29 cellular contexts compared by ENCODE assay signal in the genomic region with DNA sequence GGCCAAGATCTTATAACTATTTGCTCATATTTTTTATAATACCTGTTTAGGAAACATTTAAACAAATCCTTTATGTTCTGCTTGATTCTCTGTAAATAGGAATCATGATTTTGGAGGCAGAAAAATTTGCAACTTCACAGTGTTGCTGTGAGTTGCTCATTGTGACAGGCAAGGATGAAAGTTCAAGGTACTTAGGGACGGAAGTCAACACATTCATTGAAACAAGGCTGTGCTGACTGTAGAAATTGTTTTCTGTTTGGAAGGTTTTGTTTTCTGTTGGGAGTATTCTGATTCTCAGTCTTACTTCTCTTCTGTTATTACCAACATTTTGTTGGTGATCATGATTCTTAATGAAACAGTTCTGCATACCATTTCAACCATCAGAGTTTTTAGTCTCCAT. TPM values are rescaled to one million over a fixed set of nuclear protein-coding genes. Genes with fewer than 3 reads are reported as not detected.
"Had no signal": no experiment of that assay in that cellular context is flagged by ENCODE, and none has a peak within 500 bp of the region (broad histone marks: within the 10 kb centered on the region; RNA-seq: fewer than 3 reads in every experiment).

No MANE protein-coding gene starts in this region.

- DNase-seq: stimulated activated CD4-positive, alpha-beta T cell treated with anti-CD3 and anti-CD28 coated beads, Interleukin-2, amount 100 ng/mL, for 48 hours; stimulated activated CD4-positive, alpha-beta T cell treated with anti-CD3 and anti-CD28 coated beads, Interleukin-4, amount 100 ng/mL, for 1 hour; stimulated activated CD4-positive, alpha-beta T cell treated with anti-CD3 and anti-CD28 coated beads, Interleukin-4, amount 100 ng/mL, for 24 hours; stimulated activated CD4-positive, alpha-beta T cell treated with anti-CD3 and anti-CD28 coated beads, Interleukin-4, amount 100 ng/mL, for 4 hours; stimulated activated CD8-positive, alpha-beta memory T cell treated with anti-CD3 and anti-CD28 coated beads, Interleukin-4, amount 100 ng/mL, for 48 hours; stimulated activated naive B cell treated with anti-CD40 and anti-IgM and Interleukin-4, amounts not matched to agents 10 μg/mL and 1 μg/mL and 100 μg/mL, for 72 hours; stimulated activated naive CD4-positive, alpha-beta T cell; stimulated activated naive CD4-positive, alpha-beta T cell treated with Interleukin-2 at 50 U/mL for 16 hours; stimulated activated naive CD8-positive, alpha-beta T cell treated with anti-CD3 and anti-CD28 coated beads, Interleukin-15, amount 100 ng/mL, for 72 hours; stimulated activated naive CD8-positive, alpha-beta T cell treated with anti-CD3 and anti-CD28 coated beads, Interleukin-15, Interleukin-2, amounts not matched to agents 100 U/mL and 50 U/mL, for 24 hours; stomach; substantia nigra; testis; thyroid gland; tibial artery; transverse colon; trophoblast cell; upper lobe of left lung; upper lobe of right lung; uterus had no signal

- FAIRE-seq: urothelium cell line had no signal

- H3K27me3 ChIP-seq: stomach, suprapubic skin, testis, thyroid gland, tibial artery, tibial nerve, transverse colon, upper lobe of left lung, upper lobe of right lung, uterus, vagina had no signal

- H3K4me1 Mint-ChIP-seq: stimulated activated effector memory CD8-positive, alpha-beta T cell treated with anti-CD3 and anti-CD28 coated beads, Interleukin-12 subunit alpha, Interleukin-12 subunit beta, amount 100 ng/mL, for 72 hours; stimulated activated memory B cell treated with anti-CD40 and anti-IgM and Interleukin-4, amounts not matched to agents 10 μg/mL and 1 μg/mL and 100 μg/mL, for 72 hours; stimulated activated naive B cell treated with anti-CD40 and anti-IgM and Interleukin-4, amounts not matched to agents 10 μg/mL and 1 μg/mL and 100 μg/mL, for 72 hours; stimulated activated naive CD8-positive, alpha-beta T cell treated with anti-CD3 and anti-CD28 coated beads, Interleukin-15, amount 100 ng/mL, for 72 hours had no signal

- H3K36me3 ChIP-seq: stomach, suprapubic skin, thoracic aorta, thyroid gland, tibial artery, tibial nerve, transverse colon, upper lobe of left lung, upper lobe of right lung, uterus, vagina had no signal

- H3K9me3 Mint-ChIP-seq: type B pancreatic cell had no signal

- H3K27me3 Mint-ChIP-seq: stimulated activated memory B cell treated with anti-CD40 and anti-IgM and Interleukin-4, amounts not matched to agents 10 μg/mL and 1 μg/mL and 100 μg/mL, for 72 hours; stimulated activated naive B cell treated with anti-CD40 and anti-IgM and Interleukin-4, amounts not matched to agents 10 μg/mL and 1 μg/mL and 100 μg/mL, for 72 hours; stimulated activated naive CD8-positive, alpha-beta T cell treated with anti-CD3 and anti-CD28 coated beads, Interleukin-15, amount 100 ng/mL, for 72 hours; stimulated activated naive CD8-positive, alpha-beta T cell treated with anti-CD3 and anti-CD28 coated beads, Interleukin-15, Interleukin-2, amounts not matched to agents 100 ng/mL and 50 ng/mL, for 24 hours; type B pancreatic cell had no signal

- H3K36me3 Mint-ChIP-seq: stimulated activated effector memory CD8-positive, alpha-beta T cell treated with anti-CD3 and anti-CD28 coated beads, Interleukin-12 subunit alpha, Interleukin-12 subunit beta, amount 100 ng/mL, for 72 hours; stimulated activated memory B cell treated with anti-CD40 and anti-IgM and Interleukin-4, amounts not matched to agents 10 μg/mL and 1 μg/mL and 100 μg/mL, for 72 hours had no signal

- H3K4me1 ChIP-seq: stomach, suprapubic skin, testis, thyroid gland, tibial artery, tibial nerve, transverse colon, upper lobe of left lung, upper lobe of right lung, uterus, vagina had no signal

- H3K4me3 ChIP-seq: stomach, suprapubic skin, testis, thoracic aorta, thyroid gland, tibial artery, tibial nerve, transverse colon, upper lobe of left lung, upper lobe of right lung, uterus, vagina had no signal

- ATAC-seq: stimulated activated effector memory CD8-positive, alpha-beta T cell treated with anti-CD3 and anti-CD28 coated beads, Interleukin-12 subunit alpha, Interleukin-12 subunit beta, amount 100 ng/mL, for 72 hours; stimulated activated memory B cell treated with anti-CD40 and anti-IgM and Interleukin-4, amounts not matched to agents 10 μg/mL and 1 μg/mL and 100 μg/mL, for 72 hours; stimulated activated naive B cell treated with anti-CD40 and anti-IgM and Interleukin-4, amounts not matched to agents 10 μg/mL and 1 μg/mL and 100 μg/mL, for 72 hours; stimulated activated naive CD8-positive, alpha-beta T cell treated with anti-CD3 and anti-CD28 coated beads, Interleukin-15, amount 100 ng/mL, for 72 hours; stimulated activated naive CD8-positive, alpha-beta T cell treated with anti-CD3 and anti-CD28 coated beads, Interleukin-15, Interleukin-2, amounts not matched to agents 100 U/mL and 50 U/mL, for 24 hours; upper lobe of right lung had no signal

- H3K27ac ChIP-seq: stomach, suprapubic skin, testis, thoracic aorta, thyroid gland, tibial artery, tibial nerve, transverse colon, upper lobe of left lung, upper lobe of right lung, uterus, vagina had no signal

- H3K9me3 ChIP-seq: testis, thyroid gland had no signal

- H3K27ac Mint-ChIP-seq: stimulated activated effector memory CD8-positive, alpha-beta T cell treated with anti-CD3 and anti-CD28 coated beads, Interleukin-12 subunit alpha, Interleukin-12 subunit beta, amount 100 ng/mL, for 72 hours; stimulated activated memory B cell treated with anti-CD40 and anti-IgM and Interleukin-4, amounts not matched to agents 10 μg/mL and 1 μg/mL and 100 μg/mL, for 72 hours; stimulated activated naive B cell treated with anti-CD40 and anti-IgM and Interleukin-4, amounts not matched to agents 10 μg/mL and 1 μg/mL and 100 μg/mL, for 72 hours; stimulated activated naive CD8-positive, alpha-beta T cell treated with anti-CD3 and anti-CD28 coated beads, Interleukin-15, amount 100 ng/mL, for 72 hours; stimulated activated naive CD8-positive, alpha-beta T cell treated with anti-CD3 and anti-CD28 coated beads, Interleukin-15, Interleukin-2, amounts not matched to agents 100 ng/mL and 50 ng/mL, for 24 hours; type B pancreatic cell had no signal

- H3K4me3 Mint-ChIP-seq: stimulated activated effector memory CD8-positive, alpha-beta T cell treated with anti-CD3 and anti-CD28 coated beads, Interleukin-12 subunit alpha, Interleukin-12 subunit beta, amount 100 ng/mL, for 72 hours; stimulated activated memory B cell treated with anti-CD40 and anti-IgM and Interleukin-4, amounts not matched to agents 10 μg/mL and 1 μg/mL and 100 μg/mL, for 72 hours; stimulated activated naive B cell treated with anti-CD40 and anti-IgM and Interleukin-4, amounts not matched to agents 10 μg/mL and 1 μg/mL and 100 μg/mL, for 72 hours; stimulated activated naive CD8-positive, alpha-beta T cell treated with anti-CD3 and anti-CD28 coated beads, Interleukin-15, amount 100 ng/mL, for 72 hours; stimulated activated naive CD8-positive, alpha-beta T cell treated with anti-CD3 and anti-CD28 coated beads, Interleukin-15, Interleukin-2, amounts not matched to agents 100 ng/mL and 50 ng/mL, for 24 hours; type B pancreatic cell had no signal

RNA-seq across cellular contexts. Expression of gene FANK1, which starts 54.9 kb away (rescaled TPM):
- total RNA-seq: thoracic aorta had no signal
